ENCODE assay signal across 1 cellular context in genomic region chrX:49166914-49167739, GRCh38.
TF ChIP-seq lines count a peak whose summit lies in the region.

No MANE protein-coding gene starts in this region.

TF ChIP-seq in K562, 482 proteins besides CTCF, POLR2A, EP300 and RAD21 (continued from another document):
- TF ChIP-seq, protein P1, sequence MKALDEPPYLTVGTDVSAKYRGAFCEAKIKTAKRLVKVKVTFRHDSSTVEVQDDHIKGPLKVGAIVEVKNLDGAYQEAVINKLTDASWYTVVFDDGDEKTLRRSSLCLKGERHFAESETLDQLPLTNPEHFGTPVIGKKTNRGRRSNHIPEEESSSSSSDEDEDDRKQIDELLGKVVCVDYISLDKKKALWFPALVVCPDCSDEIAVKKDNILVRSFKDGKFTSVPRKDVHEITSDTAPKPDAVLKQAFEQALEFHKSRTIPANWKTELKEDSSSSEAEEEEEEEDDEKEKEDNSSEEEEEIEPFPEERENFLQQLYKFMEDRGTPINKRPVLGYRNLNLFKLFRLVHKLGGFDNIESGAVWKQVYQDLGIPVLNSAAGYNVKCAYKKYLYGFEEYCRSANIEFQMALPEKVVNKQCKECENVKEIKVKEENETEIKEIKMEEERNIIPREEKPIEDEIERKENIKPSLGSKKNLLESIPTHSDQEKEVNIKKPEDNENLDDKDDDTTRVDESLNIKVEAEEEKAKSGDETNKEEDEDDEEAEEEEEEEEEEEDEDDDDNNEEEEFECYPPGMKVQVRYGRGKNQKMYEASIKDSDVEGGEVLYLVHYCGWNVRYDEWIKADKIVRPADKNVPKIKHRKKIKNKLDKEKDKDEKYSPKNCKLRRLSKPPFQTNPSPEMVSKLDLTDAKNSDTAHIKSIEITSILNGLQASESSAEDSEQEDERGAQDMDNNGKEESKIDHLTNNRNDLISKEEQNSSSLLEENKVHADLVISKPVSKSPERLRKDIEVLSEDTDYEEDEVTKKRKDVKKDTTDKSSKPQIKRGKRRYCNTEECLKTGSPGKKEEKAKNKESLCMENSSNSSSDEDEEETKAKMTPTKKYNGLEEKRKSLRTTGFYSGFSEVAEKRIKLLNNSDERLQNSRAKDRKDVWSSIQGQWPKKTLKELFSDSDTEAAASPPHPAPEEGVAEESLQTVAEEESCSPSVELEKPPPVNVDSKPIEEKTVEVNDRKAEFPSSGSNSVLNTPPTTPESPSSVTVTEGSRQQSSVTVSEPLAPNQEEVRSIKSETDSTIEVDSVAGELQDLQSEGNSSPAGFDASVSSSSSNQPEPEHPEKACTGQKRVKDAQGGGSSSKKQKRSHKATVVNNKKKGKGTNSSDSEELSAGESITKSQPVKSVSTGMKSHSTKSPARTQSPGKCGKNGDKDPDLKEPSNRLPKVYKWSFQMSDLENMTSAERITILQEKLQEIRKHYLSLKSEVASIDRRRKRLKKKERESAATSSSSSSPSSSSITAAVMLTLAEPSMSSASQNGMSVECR (CRISPR knock-in tag; IDR thresholded peaks at IDR 0.05) = 0 out of 2 replicates have a peak, but pooled peaks have one; percentile 29
- TF ChIP-seq KLF1 (tag; IDR thresholded peaks at IDR 0.05) (no peak), THRAP3 (IDR thresholded peaks at IDR 0.05; ENCODE audit: borderline replicate concordance) (no peak), POLR2H (tag; IDR thresholded peaks at IDR 0.05; ENCODE audit: low read depth) (peak; percentile 63; the same call in 1 of the 2 replicates), ETV5 (CRISPR knock-in tag; IDR thresholded peaks at IDR 0.05; ENCODE audit: low read depth) (peak; percentile 96), CAMTA2 (CRISPR knock-in tag; conservative IDR thresholded peaks at IDR 0.05) (no peak), RUNX1 (IDR thresholded peaks at IDR 0.05; ENCODE audit: low read depth) (0 out of 2 replicates have a peak, but pooled peaks have one; percentile 65), GABPA (tag; conservative IDR thresholded peaks at IDR 0.05; ENCODE audit: low read depth) (peak; percentile 65), GABPB1 (CRISPR knock-in tag; IDR thresholded peaks at IDR 0.05) (peak; percentile 44; the same call in 1 of the 2 replicates), C11orf30 (IDR thresholded peaks at IDR 0.05; ENCODE audit: low read depth) (peak; percentile 80), RCOR1 (IDR thresholded peaks at IDR 0.05; ENCODE audit: borderline replicate concordance in 1 of 2, low read depth in 2 of 2, low read length in 2 of 2) (peak in 1 of 2 experiments; percentile 40; a peak in 1 of 4 replicates), ZNF444 (CRISPR knock-in tag; IDR thresholded peaks at IDR 0.05) (no peak), FOS (IDR thresholded peaks at IDR 0.05; ENCODE audit: extremely low read depth, insufficient read length) (no peak), BHLHE40 (IDR thresholded peaks at IDR 0.05; ENCODE audit: low read length) (peak; percentile 82), ERF (CRISPR knock-in tag; IDR thresholded peaks at IDR 0.05) (peak; percentile 8; the same call in 1 of the 2 replicates), PURB (CRISPR knock-in tag; IDR thresholded peaks at IDR 0.05; ENCODE audit: low read depth) (no peak), ILF3 (IDR thresholded peaks at IDR 0.05; ENCODE audit: borderline replicate concordance) (no peak), NFRKB (IDR thresholded peaks at IDR 0.05; ENCODE audit: low read depth) (peak; percentile 71), KDM5B (IDR thresholded peaks at IDR 0.05; ENCODE audit: insufficient replicate concordance, low read depth, low read length) (no peak), MIER1 (IDR thresholded peaks at IDR 0.05; ENCODE audit: low read depth) (no peak), L3MBTL2 (IDR thresholded peaks at IDR 0.05) (peak; percentile 76; the same call in 1 of the 2 replicates), MCM2 (IDR thresholded peaks at IDR 0.05; ENCODE audit: low read depth) (no peak), ZBTB7A (IDR thresholded peaks at IDR 0.05; ENCODE audit: borderline replicate concordance, control insufficient read depth, low read depth, low read length) (0 out of 2 replicates have a peak, but pooled peaks have one; percentile 58), ZNF133 (CRISPR knock-in tag; IDR thresholded peaks at IDR 0.05) (no peak), TRIM28 (IDR thresholded peaks at IDR 0.05) (no peak), PML (IDR thresholded peaks at IDR 0.05; ENCODE audit: low read length) (no peak), HDAC1 (IDR thresholded peaks at IDR 0.05) (peak in 1 of 2 experiments; percentile 45; a peak in 1 of 4 replicates), RBM22 (IDR thresholded peaks at IDR 0.05; ENCODE audit: low read depth, low read length, poor library complexity, severe bottlenecking) (no peak), HMGN3 (IDR thresholded peaks at IDR 0.05; ENCODE audit: borderline replicate concordance, extremely low read depth, insufficient read length, low read depth, low read length) (peak; percentile 61), CBFA2T3 (IDR thresholded peaks at IDR 0.05) (peak; percentile 41), KDM4B (IDR thresholded peaks at IDR 0.05; ENCODE audit: borderline replicate concordance in 2 of 2, low read depth in 1 of 2) (peak in 1 of 2 experiments; percentile 84; a peak in 1 of 4 replicates), ZNF830 (CRISPR knock-in tag; IDR thresholded peaks at IDR 0.05) (no peak), ARID1B (IDR thresholded peaks at IDR 0.05) (peak; percentile 67), SUPT5H (IDR thresholded peaks at IDR 0.05) (peak; percentile 49), SLC30A9 (CRISPR knock-in tag; IDR thresholded peaks at IDR 0.05) (no peak), ZNF175 (CRISPR knock-in tag; IDR thresholded peaks at IDR 0.05; ENCODE audit: low read depth) (peak; percentile 51; the same call in 1 of the 2 replicates), ZFP91 (CRISPR knock-in tag; IDR thresholded peaks at IDR 0.05) (no peak), CREM (IDR thresholded peaks at IDR 0.05; ENCODE audit: low read depth) (peak; percentile 51; the same call in 1 of the 2 replicates), HNRNPUL1 (IDR thresholded peaks at IDR 0.05; ENCODE audit: low read length) (no peak), NRF1 (conservative IDR thresholded peaks at IDR 0.05 in 1 of 2, IDR thresholded peaks at IDR 0.05 in 1 of 2) (peak; percentile 16 to 37; a peak in 1 of 4 replicates), SNAPC5 (CRISPR knock-in tag; IDR thresholded peaks at IDR 0.05) (no peak), HMBOX1 (IDR thresholded peaks at IDR 0.05) (no peak), TCF7L2 (IDR thresholded peaks at IDR 0.05; ENCODE audit: low read depth, low read length) (peak; percentile 34; the same call in 1 of the 2 replicates), DIDO1 (tag; IDR thresholded peaks at IDR 0.05; ENCODE audit: low read depth) (no peak), SMAD4 (CRISPR knock-in tag; conservative IDR thresholded peaks at IDR 0.05) (peak; percentile 55), RBFOX2 (IDR thresholded peaks at IDR 0.05; ENCODE audit: low read depth, low read length) (peak; percentile 83), ZNF124 (CRISPR knock-in tag; IDR thresholded peaks at IDR 0.05) (no peak), HNRNPL (IDR thresholded peaks at IDR 0.05; ENCODE audit: low read depth, low read length) (no peak), GATAD2B (IDR thresholded peaks at IDR 0.05; ENCODE audit: borderline replicate concordance) (no peak; the same call in 1 of the 2 replicates), HDAC2 (IDR thresholded peaks at IDR 0.05) (0 out of 2 replicates have a peak, but pooled peaks have one; percentile 12), RBM17 (IDR thresholded peaks at IDR 0.05; ENCODE audit: borderline replicate concordance, low read depth, low read length) (no peak), PHB (CRISPR knock-in tag; IDR thresholded peaks at IDR 0.05) (no peak), NCOA2 (IDR thresholded peaks at IDR 0.05; ENCODE audit: partially characterized antibody in 2 of 2) (no peak), CXXC5 (CRISPR knock-in tag; IDR thresholded peaks at IDR 0.05) (0 out of 2 replicates have a peak, but pooled peaks have one; percentile 35), NBN (IDR thresholded peaks at IDR 0.05; ENCODE audit: low read depth) (peak; percentile 77), FOSL1 (tag; conservative IDR thresholded peaks at IDR 0.05) (peak; percentile 61), NFYB (IDR thresholded peaks at IDR 0.05; ENCODE audit: extremely low read depth, insufficient read length) (no peak), POLR2AphosphoS5 (IDR thresholded peaks at IDR 0.05; ENCODE audit: control insufficient read depth, insufficient read depth, low read depth, low read length) (peak; percentile 44; the same call in 1 of the 2 replicates), CBFB (CRISPR knock-in tag; IDR thresholded peaks at IDR 0.05) (no peak), MEF2D (tag; conservative IDR thresholded peaks at IDR 0.05; ENCODE audit: low read depth) (no peak), HDAC6 (IDR thresholded peaks at IDR 0.05; ENCODE audit: low read depth, low read length) (no peak)
- TF ChIP-seq, protein P2, sequence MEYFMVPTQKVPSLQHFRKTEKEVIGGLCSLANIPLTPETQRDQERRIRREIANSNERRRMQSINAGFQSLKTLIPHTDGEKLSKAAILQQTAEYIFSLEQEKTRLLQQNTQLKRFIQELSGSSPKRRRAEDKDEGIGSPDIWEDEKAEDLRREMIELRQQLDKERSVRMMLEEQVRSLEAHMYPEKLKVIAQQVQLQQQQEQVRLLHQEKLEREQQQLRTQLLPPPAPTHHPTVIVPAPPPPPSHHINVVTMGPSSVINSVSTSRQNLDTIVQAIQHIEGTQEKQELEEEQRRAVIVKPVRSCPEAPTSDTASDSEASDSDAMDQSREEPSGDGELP (CRISPR knock-in tag; IDR thresholded peaks at IDR 0.05; ENCODE audit: borderline replicate concordance) = peak; percentile 73; the same call in 1 of the 2 replicates
- TF ChIP-seq, protein P3, sequence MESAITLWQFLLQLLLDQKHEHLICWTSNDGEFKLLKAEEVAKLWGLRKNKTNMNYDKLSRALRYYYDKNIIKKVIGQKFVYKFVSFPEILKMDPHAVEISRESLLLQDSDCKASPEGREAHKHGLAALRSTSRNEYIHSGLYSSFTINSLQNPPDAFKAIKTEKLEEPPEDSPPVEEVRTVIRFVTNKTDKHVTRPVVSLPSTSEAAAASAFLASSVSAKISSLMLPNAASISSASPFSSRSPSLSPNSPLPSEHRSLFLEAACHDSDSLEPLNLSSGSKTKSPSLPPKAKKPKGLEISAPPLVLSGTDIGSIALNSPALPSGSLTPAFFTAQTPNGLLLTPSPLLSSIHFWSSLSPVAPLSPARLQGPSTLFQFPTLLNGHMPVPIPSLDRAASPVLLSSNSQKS (CRISPR knock-in tag; IDR thresholded peaks at IDR 0.05) = no peak
- TF ChIP-seq, protein P4, sequence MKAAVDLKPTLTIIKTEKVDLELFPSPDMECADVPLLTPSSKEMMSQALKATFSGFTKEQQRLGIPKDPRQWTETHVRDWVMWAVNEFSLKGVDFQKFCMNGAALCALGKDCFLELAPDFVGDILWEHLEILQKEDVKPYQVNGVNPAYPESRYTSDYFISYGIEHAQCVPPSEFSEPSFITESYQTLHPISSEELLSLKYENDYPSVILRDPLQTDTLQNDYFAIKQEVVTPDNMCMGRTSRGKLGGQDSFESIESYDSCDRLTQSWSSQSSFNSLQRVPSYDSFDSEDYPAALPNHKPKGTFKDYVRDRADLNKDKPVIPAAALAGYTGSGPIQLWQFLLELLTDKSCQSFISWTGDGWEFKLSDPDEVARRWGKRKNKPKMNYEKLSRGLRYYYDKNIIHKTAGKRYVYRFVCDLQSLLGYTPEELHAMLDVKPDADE (conservative IDR thresholded peaks at IDR 0.05; ENCODE audit: control insufficient read depth, low read depth, low read length) = peak; percentile 72; the same call in 1 of the 2 replicates
- TF ChIP-seq, protein P5, sequence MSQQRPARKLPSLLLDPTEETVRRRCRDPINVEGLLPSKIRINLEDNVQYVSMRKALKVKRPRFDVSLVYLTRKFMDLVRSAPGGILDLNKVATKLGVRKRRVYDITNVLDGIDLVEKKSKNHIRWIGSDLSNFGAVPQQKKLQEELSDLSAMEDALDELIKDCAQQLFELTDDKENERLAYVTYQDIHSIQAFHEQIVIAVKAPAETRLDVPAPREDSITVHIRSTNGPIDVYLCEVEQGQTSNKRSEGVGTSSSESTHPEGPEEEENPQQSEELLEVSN (IDR thresholded peaks at IDR 0.05; ENCODE audit: borderline replicate concordance in 1 of 2, extremely low read depth in 1 of 2, insufficient read depth in 1 of 2, insufficient read length in 1 of 2, low read depth in 1 of 2, low read length in 1 of 2, poor library complexity in 1 of 2, severe bottlenecking in 1 of 2) = no peak
- TF ChIP-seq, protein P6, sequence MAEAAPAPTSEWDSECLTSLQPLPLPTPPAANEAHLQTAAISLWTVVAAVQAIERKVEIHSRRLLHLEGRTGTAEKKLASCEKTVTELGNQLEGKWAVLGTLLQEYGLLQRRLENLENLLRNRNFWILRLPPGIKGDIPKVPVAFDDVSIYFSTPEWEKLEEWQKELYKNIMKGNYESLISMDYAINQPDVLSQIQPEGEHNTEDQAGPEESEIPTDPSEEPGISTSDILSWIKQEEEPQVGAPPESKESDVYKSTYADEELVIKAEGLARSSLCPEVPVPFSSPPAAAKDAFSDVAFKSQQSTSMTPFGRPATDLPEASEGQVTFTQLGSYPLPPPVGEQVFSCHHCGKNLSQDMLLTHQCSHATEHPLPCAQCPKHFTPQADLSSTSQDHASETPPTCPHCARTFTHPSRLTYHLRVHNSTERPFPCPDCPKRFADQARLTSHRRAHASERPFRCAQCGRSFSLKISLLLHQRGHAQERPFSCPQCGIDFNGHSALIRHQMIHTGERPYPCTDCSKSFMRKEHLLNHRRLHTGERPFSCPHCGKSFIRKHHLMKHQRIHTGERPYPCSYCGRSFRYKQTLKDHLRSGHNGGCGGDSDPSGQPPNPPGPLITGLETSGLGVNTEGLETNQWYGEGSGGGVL (CRISPR knock-in tag; IDR thresholded peaks at IDR 0.05) = no peak
TF ChIP-seq in K562: peak in this region for 112.
